Comparison of ENCODE assay signal across 8 cellular contexts in the genomic region with DNA sequence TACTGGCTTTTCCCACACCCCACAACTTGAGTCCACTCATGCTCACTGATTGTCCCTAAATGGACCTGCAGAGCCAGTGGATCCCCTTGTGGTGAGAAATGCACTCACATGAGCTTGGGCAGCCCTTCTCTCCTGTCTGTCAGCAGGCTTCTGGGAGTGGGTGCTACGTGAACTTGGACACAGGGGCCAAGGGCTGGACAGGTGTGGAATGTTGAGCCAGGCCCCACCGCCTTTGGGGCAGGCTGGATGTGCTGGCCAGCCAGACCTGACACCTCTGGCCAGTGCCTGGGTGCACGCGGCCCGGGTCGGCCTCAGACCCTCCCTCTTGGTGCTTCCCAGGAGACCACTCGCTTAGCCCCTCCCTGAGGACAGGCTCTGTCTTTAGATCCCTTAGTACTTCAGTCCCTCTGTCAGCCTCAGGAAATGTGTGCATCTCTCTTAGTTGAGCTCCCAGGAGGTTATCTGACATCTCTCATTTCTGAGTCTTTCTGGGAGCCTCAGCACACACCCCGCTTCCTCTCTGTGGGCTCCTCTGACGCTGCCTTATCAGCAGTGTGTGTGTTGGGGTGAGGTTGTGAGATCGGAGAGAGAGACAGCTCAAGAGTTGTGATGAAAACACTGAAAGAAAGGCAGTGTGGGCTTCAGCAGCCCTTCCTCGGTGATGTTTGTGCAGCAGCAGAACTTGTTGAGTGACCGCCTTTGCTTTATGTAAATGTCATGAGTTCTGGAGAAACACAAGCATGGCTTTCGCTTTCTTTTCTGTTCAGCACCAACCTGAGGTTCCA.
DNase-seq lines count a peak whose midpoint lies in the region; ATAC-seq, FAIRE-seq and TF ChIP-seq lines count a peak whose summit lies in the region.

No MANE protein-coding gene starts in this region.

- peak overlapping the region; percentile 60 for H3K4me3 ChIP-seq in GM12865 (ENCODE audit: low read depth, low read length)
- H3K4me3 ChIP-seq in keratinocyte (ENCODE audit: control insufficient read depth in 2 of 3, extremely low read depth in 1 of 3, insufficient read depth in 2 of 3, low read depth in 1 of 3, low read length in 3 of 3): no peak overlapping the region
- H3K4me3 ChIP-seq in subcutaneous abdominal adipose tissue (ENCODE audit: low read depth in 1 of 5, low read length in 5 of 5): peak overlapping the region in 3 of 5 donors; percentile 15 to 41 (median 37)

- peak; percentile 84 for DNase-seq in GM12865 (ENCODE audit: low read depth)
- DNase-seq in NCI-H226: peak; percentile 81
- DNase-seq in activated T-helper 1 cell treated with Interleukin-2 at 50 U/mL for 16 hours (ENCODE audit: low read depth): peak; percentile 51
- DNase-seq in keratinocyte (ENCODE audit: low read depth, low spot score): no peak
- DNase-seq in ureter (ENCODE audit: low spot score): no peak
- DNase-seq in SW 1271 (lab: John Stamatoyannopoulos, UW): no peak

- H3K27me3 ChIP-seq in keratinocyte (ENCODE audit: control insufficient read depth, extremely low read depth, insufficient read depth, low read length): no peaks in the 10 kb centered on the region
- H3K27me3 ChIP-seq in subcutaneous abdominal adipose tissue (ENCODE audit: control insufficient read depth in 5 of 5, insufficient read depth in 4 of 5, low read length in 5 of 5): peaks cover 0 to 20% (median 7%) of the 10 kb centered on the region in 5 donors

- H3K27ac ChIP-seq in keratinocyte (ENCODE audit: control insufficient read depth, insufficient read depth, low read length): no peak overlapping the region
- no peak overlapping the region for H3K27ac ChIP-seq in subcutaneous abdominal adipose tissue (ENCODE audit: low read depth, low read length)

- H3K79me2 ChIP-seq in keratinocyte (ENCODE audit: control insufficient read depth, insufficient read depth, low read length): no peaks in the 10 kb centered on the region

- dilution Hi-C loops in keratinocyte (cut with MboI; ENCODE audit: extremely low pct_ligation_motif_present, low sequenced_read_pairs): no loop called here

- no peak overlapping the region for H2AFZ ChIP-seq in keratinocyte (ENCODE audit: control insufficient read depth, low read length)

- TF ChIP-seq CTCF in GM12865 (IDR thresholded peaks at IDR 0.05; ENCODE audit: insufficient read depth, low read depth, low read length, missing control alignments): peak; percentile 62
- TF ChIP-seq CTCF in keratinocyte (optimal IDR thresholded peaks at IDR 0.05 in 1 of 3, IDR thresholded peaks at IDR 0.05 in 1 of 3, conservative IDR thresholded peaks at IDR 0.05 in 1 of 3; ENCODE audit: extremely low read depth in 1 of 3, insufficient read depth in 2 of 3, low read length in 3 of 3): peak; percentile 37 to 47 (median 41)

- H3K9me3 ChIP-seq in keratinocyte (ENCODE audit: control insufficient read depth, low read depth, low read length) (no peaks in the 10 kb centered on the region), subcutaneous abdominal adipose tissue (ENCODE audit: control insufficient read depth in 5 of 5, low read length in 5 of 5) (no peaks in the 10 kb centered on the region)

- peaks cover 0 to 3% of the 10 kb centered on the region in 2 experiments for H3K36me3 ChIP-seq in keratinocyte (ENCODE audit: control insufficient read depth in 2 of 2, extremely low read depth in 1 of 2, insufficient read depth in 2 of 2, low read length in 2 of 2)
- no peaks in the 10 kb centered on the region for H3K36me3 ChIP-seq in subcutaneous abdominal adipose tissue (ENCODE audit: control insufficient read depth in 5 of 5, insufficient read depth in 5 of 5, low read length in 5 of 5)

- H3K9ac ChIP-seq in keratinocyte (ENCODE audit: control insufficient read depth, extremely low read depth, insufficient read depth, low read length) (peak overlapping the region; percentile 29), subcutaneous abdominal adipose tissue (ENCODE audit: low read length in 5 of 5) (peak overlapping the region in 2 of 5 donors; percentile 35 to 39)

- H4K20me1 ChIP-seq in keratinocyte (ENCODE audit: control insufficient read depth, extremely low read depth, insufficient read depth, low read length): no peaks in the 10 kb centered on the region

- no peaks in the 10 kb centered on the region for H3K9me1 ChIP-seq in keratinocyte (ENCODE audit: control insufficient read depth, extremely low read depth, insufficient read depth, low read length)

- FAIRE-seq in keratinocyte (lab: Jason Lieb, UNC): peak; percentile 71

- H3K4me2 ChIP-seq in keratinocyte (ENCODE audit: control insufficient read depth, extremely low read depth, insufficient read depth, low read depth, low read length): peak overlapping the region; percentile 64

- peaks cover 17% of the 10 kb centered on the region for H3K4me1 ChIP-seq in keratinocyte (ENCODE audit: control insufficient read depth, extremely low read depth, insufficient read depth, low read length)
- H3K4me1 ChIP-seq in subcutaneous abdominal adipose tissue (ENCODE audit: control insufficient read depth in 5 of 5, insufficient read depth in 5 of 5, low read length in 5 of 5): peaks cover 0 to 18% (median 0%) of the 10 kb centered on the region in 5 donors

- peak; percentile 76 for ATAC-seq in GM21723 (IDR thresholded peaks at IDR 0.05; ENCODE audit: unreplicated experiment)

Comparison
In these comparisons a context has a peak if more than half of its experiments do, and no peak if none do; other contexts are left out.
1. DNase-seq: peak in GM12865 (single experiment), NCI-H226 (single experiment) and activated T-helper 1 cell treated with Interleukin-2 at 50 U/mL for 16 hours (single experiment); none in keratinocyte (single experiment), ureter (single experiment) and SW 1271 (0 of 2).
2. H3K4me3 ChIP-seq: peak in GM12865 (single experiment) and subcutaneous abdominal adipose tissue (3 of 5); none in keratinocyte (0 of 3).